Comparison of ENCODE assay signal across 25 cellular contexts in the genomic region with DNA sequence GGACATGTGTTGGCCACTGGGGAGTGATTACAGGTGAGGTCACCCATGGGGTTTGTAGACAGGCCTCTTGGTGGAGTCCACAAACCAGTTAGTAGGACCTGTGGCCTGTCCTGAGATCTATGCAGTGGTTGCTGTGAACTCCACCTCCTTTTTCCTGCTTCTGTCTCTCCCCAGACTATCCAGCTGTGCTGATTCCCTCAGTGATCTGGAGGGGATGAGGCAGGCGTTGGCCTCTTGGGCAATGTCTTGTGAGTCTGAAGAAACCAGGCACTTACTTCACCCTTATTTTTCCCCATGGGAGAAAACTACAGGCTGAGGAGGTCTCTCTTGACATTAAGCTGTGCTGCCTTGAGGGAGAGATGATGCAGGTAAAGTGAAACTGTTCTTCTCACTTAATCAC.
DNase-seq lines count a peak whose midpoint lies in the region; ATAC-seq and TF ChIP-seq lines count a peak whose summit lies in the region.
"Had no signal": no experiment of that assay in that cellular context is flagged by ENCODE, and none has a peak within 500 bp of the region (broad histone marks: within the 10 kb centered on the region; RNA-seq: fewer than 3 reads in every experiment).

No MANE protein-coding gene starts in this region.

- H3K27me3 Mint-ChIP-seq in MCF 10A (ENCODE audit: insufficient read depth, unreplicated experiment) = no peaks in the 10 kb centered on the region
- H3K27me3 Mint-ChIP-seq: activated CD4-positive, alpha-beta memory T cell treated with anti-CD3 and anti-CD28 coated beads, Interleukin-2, amount 10 ng/mL, durations not matched to agents 7 days and 5 days; effector memory CD8-positive, alpha-beta T cell; naive B cell had no signal

- peak overlapping the region; percentile 7 for H2AK5ac ChIP-seq in mesenchymal stem cell (ENCODE audit: low read length, severe bottlenecking)

- no peak overlapping the region for H4K8ac ChIP-seq in mesenchymal stem cell (ENCODE audit: low read length)

- H3K4me2 ChIP-seq in mesenchymal stem cell (ENCODE audit: low read length, poor library complexity, severe bottlenecking) = no peak overlapping the region
- H3K4me2 ChIP-seq: BLaER1, PC-9 had no signal

- H3K18ac ChIP-seq in mesenchymal stem cell (ENCODE audit: low read depth in 1 of 2, low read length in 2 of 2) = no peak overlapping the region

- H2AFZ ChIP-seq in mesenchymal stem cell (ENCODE audit: low read depth, low read length) = no peak overlapping the region
- H2AFZ ChIP-seq: PC-9 had no signal

- H2BK12ac ChIP-seq in mesenchymal stem cell (ENCODE audit: low read length in 2 of 2) = no peak overlapping the region

- H2BK15ac ChIP-seq in mesenchymal stem cell (ENCODE audit: low read depth, poor library complexity, severe bottlenecking) = no peak overlapping the region

- H3K27ac ChIP-seq in breast epithelium = no peak overlapping the region
- H3K27ac ChIP-seq in mesenchymal stem cell (ENCODE audit: low read length, poor library complexity, severe bottlenecking) = no peak overlapping the region
- H3K27ac ChIP-seq in upper lobe of right lung = no peak overlapping the region
- H3K27ac ChIP-seq: BLaER1, brain microvascular endothelial cell, coronary artery, PC-9 had no signal

- WGBS in mesenchymal stem cell = 83% methylated on average over 1 of the region's 1 CpG

- no peaks in the 10 kb centered on the region for H3K36me3 Mint-ChIP-seq in MCF 10A (ENCODE audit: insufficient read depth, unreplicated experiment)
- H3K36me3 Mint-ChIP-seq: naive B cell had no signal

- no peak overlapping the region for H4K91ac ChIP-seq in mesenchymal stem cell (ENCODE audit: low read length)

- CTCF ChIA-PET in MCF 10A (lab: Yijun Ruan, JAX) = no interaction called here

- H3K27me3 ChIP-seq in breast epithelium (no peaks in the 10 kb centered on the region), mesenchymal stem cell (ENCODE audit: control insufficient read depth in 1 of 2, insufficient read depth in 1 of 2, low read length in 2 of 2) (no peaks in the 10 kb centered on the region), upper lobe of right lung (no peaks in the 10 kb centered on the region)
- H3K27me3 ChIP-seq: BLaER1, brain microvascular endothelial cell had no signal

- H3K23ac ChIP-seq in mesenchymal stem cell (ENCODE audit: low read length in 2 of 2) = no peak overlapping the region

- H3K4me1 ChIP-seq in breast epithelium = no peaks in the 10 kb centered on the region
- no peaks in the 10 kb centered on the region for H3K4me1 ChIP-seq in mesenchymal stem cell (ENCODE audit: control insufficient read depth, insufficient read depth, low read depth, low read length)
- H3K4me1 ChIP-seq in upper lobe of right lung = no peaks in the 10 kb centered on the region
- H3K4me1 ChIP-seq: BLaER1 had no signal

- H3K9me3 ChIP-seq in breast epithelium (no peaks in the 10 kb centered on the region), mesenchymal stem cell (ENCODE audit: control insufficient read depth, low read length) (peaks cover 5% of the 10 kb centered on the region), upper lobe of right lung (no peaks in the 10 kb centered on the region)
- H3K9me3 ChIP-seq: BLaER1 had no signal

- H3K4ac ChIP-seq in mesenchymal stem cell (ENCODE audit: low read depth in 1 of 2, low read length in 2 of 2) = no peak overlapping the region

- no TSS peak for BruUV-seq in MCF 10A (replicated peaks; lab: Mats Ljungman, UMichigan)

- H3K36me3 ChIP-seq in breast epithelium = no peaks in the 10 kb centered on the region
- no peaks in the 10 kb centered on the region for H3K36me3 ChIP-seq in mesenchymal stem cell (ENCODE audit: control insufficient read depth in 1 of 2, insufficient read depth in 2 of 2, low read depth in 1 of 2, low read length in 2 of 2)
- no peaks in the 10 kb centered on the region for H3K36me3 ChIP-seq in upper lobe of right lung
- H3K36me3 ChIP-seq: BLaER1, brain microvascular endothelial cell had no signal

- peaks cover 16% of the 10 kb centered on the region for H3K9me3 Mint-ChIP-seq in MCF 10A (ENCODE audit: unreplicated experiment)
- H3K9me3 Mint-ChIP-seq: activated B cell treated with CpG ODN at 0.5 μM for 24 hours; activated CD4-positive, alpha-beta memory T cell treated with anti-CD3 and anti-CD28 coated beads, Interleukin-2, amount 10 ng/mL, durations not matched to agents 7 days and 5 days had no signal

- no peak overlapping the region for H3K9ac ChIP-seq in mesenchymal stem cell (ENCODE audit: low read length)
- H3K9ac ChIP-seq: BLaER1 had no signal

- TF ChIP-seq CTCF in MCF 10A (IDR thresholded peaks at IDR 0.05; ENCODE audit: unreplicated experiment) = no peak
- TF ChIP-seq CTCF in breast epithelium (IDR thresholded peaks at IDR 0.05) = no peak
- no peak for TF ChIP-seq CTCF in epithelial cell of esophagus (IDR thresholded peaks at IDR 0.05; ENCODE audit: insufficient read depth, low read depth, low read length, missing control alignments)
- TF ChIP-seq CTCF in upper lobe of right lung (IDR thresholded peaks at IDR 0.05) = no peak

- POLR2A ChIA-PET in MCF 10A (lab: Yijun Ruan, JAX) = interaction anchor here (0.5 kb wide), 1 partner anchor 392 kb away, joined by 3 read pairs; no protein-coding TSS in a partner anchor

- H3K4me3 ChIP-seq in breast epithelium = no peak overlapping the region
- no peak overlapping the region for H3K4me3 ChIP-seq in epithelial cell of esophagus (ENCODE audit: low read length)
- no peak overlapping the region for H3K4me3 ChIP-seq in mesenchymal stem cell (ENCODE audit: insufficient read depth in 1 of 2, low read depth in 1 of 2, low read length in 2 of 2)
- no peak overlapping the region for H3K4me3 ChIP-seq in upper lobe of right lung
- H3K4me3 ChIP-seq: BLaER1, coronary artery, PC-9 had no signal

- H3K27ac Mint-ChIP-seq in MCF 10A (ENCODE audit: low read depth, unreplicated experiment) = no peak overlapping the region
- H3K27ac Mint-ChIP-seq: activated B cell treated with CpG ODN at 0.5 μM for 24 hours; activated CD4-positive, alpha-beta memory T cell treated with anti-CD3 and anti-CD28 coated beads, Interleukin-2, amount 10 ng/mL, durations not matched to agents 7 days and 5 days; effector memory CD8-positive, alpha-beta T cell; naive B cell had no signal

- DNase-seq in MCF 10A (ENCODE audit: unreplicated experiment) (peak; percentile 36), breast epithelium (ENCODE audit: low spot score in 2 of 2) (no peak), epithelial cell of esophagus (ENCODE audit: low read depth) (peak; percentile 23), mesenchymal stem cell (peak; percentile 61), upper lobe of right lung (no peak), COLO829 (ENCODE audit: low spot score) (no peak), NCI-H1694 treated with DMSO at 0.1 percent for 48 hours (lab: John Stamatoyannopoulos, UW) (no peak), C1 segment of cervical spinal cord (lab: John Stamatoyannopoulos, UW) (no peak)
- DNase-seq: 8988T; activated B cell treated with CpG ODN at 0.5 μM for 24 hours; activated CD4-positive, alpha-beta memory T cell treated with anti-CD3 and anti-CD28 coated beads, Interleukin-2, amount 10 ng/mL, durations not matched to agents 7 days and 5 days; brain microvascular endothelial cell; DMS79 treated with DMSO at 0.1 percent for 48 hours; effector memory CD8-positive, alpha-beta T cell; left colon; naive B cell; NCI-H146; NCI-H510A treated with DMSO at 0.1 percent for 48 hours; occipital lobe; PC-9; SHP77; small intestine; T-helper 9 cell had no signal

- no peak overlapping the region for H3K14ac ChIP-seq in mesenchymal stem cell (ENCODE audit: low read length in 2 of 2)

- no peak for TF ChIP-seq POLR2A in breast epithelium (IDR thresholded peaks at IDR 0.05)

- H3K4me1 Mint-ChIP-seq in MCF 10A (ENCODE audit: insufficient read depth, unreplicated experiment) = no peaks in the 10 kb centered on the region
- H3K4me1 Mint-ChIP-seq: activated B cell treated with CpG ODN at 0.5 μM for 24 hours; activated CD4-positive, alpha-beta memory T cell treated with anti-CD3 and anti-CD28 coated beads, Interleukin-2, amount 10 ng/mL, durations not matched to agents 7 days and 5 days; naive B cell had no signal

- no peak overlapping the region for H2BK5ac ChIP-seq in mesenchymal stem cell (ENCODE audit: low read depth, low read length, poor library complexity, severe bottlenecking)

- intact Hi-C loops in MCF 10A (cut with micrococcal nuclease) (no loop called here), breast epithelium (cut with DNase I; ENCODE audit: low total_unique reads) (no loop called here), upper lobe of right lung (cut with DNase I) (no loop called here)

- no peaks in the 10 kb centered on the region for H3K79me1 ChIP-seq in mesenchymal stem cell (replicated peaks; ENCODE audit: low read length, poor library complexity, severe bottlenecking)

- peak; percentile 20 for ATAC-seq in upper lobe of right lung
- ATAC-seq: effector memory CD8-positive, alpha-beta T cell; left colon had no signal

- H2BK120ac ChIP-seq in mesenchymal stem cell (ENCODE audit: low read depth, low read length) = no peak overlapping the region

- no peak overlapping the region for H3K4me3 Mint-ChIP-seq in MCF 10A (ENCODE audit: unreplicated experiment)
- H3K4me3 Mint-ChIP-seq: activated B cell treated with CpG ODN at 0.5 μM for 24 hours; activated CD4-positive, alpha-beta memory T cell treated with anti-CD3 and anti-CD28 coated beads, Interleukin-2, amount 10 ng/mL, durations not matched to agents 7 days and 5 days; effector memory CD8-positive, alpha-beta T cell; naive B cell had no signal

Comparison
In these comparisons a context has a peak if more than half of its experiments do, and no peak if none do; other contexts are left out.
1. DNase-seq: peak in MCF 10A (single experiment), epithelial cell of esophagus (single experiment) and mesenchymal stem cell (single experiment); none in breast epithelium (0 of 2), upper lobe of right lung (single experiment), COLO829 (single experiment), NCI-H1694 treated with DMSO at 0.1 percent for 48 hours (single experiment) and C1 segment of cervical spinal cord (0 of 14).